Comparison of ENCODE assay signal across 1 cellular context in genomic region chr7:51033722-51034530, GRCh38.
TF ChIP-seq lines count a peak whose summit lies in the region.

No MANE protein-coding gene starts in this region.

TF ChIP-seq in H1, 55 proteins besides CTCF, POLR2A, EP300 and RAD21:
- TF ChIP-seq SIX5 (IDR thresholded peaks at IDR 0.05; ENCODE audit: low read depth, low read length) (no peak), KDM1A (IDR thresholded peaks at IDR 0.05; ENCODE audit: borderline replicate concordance, low read length) (no peak), CHD7 (IDR thresholded peaks at IDR 0.05; ENCODE audit: insufficient replicate concordance, low read length) (no peak), TEAD4 (IDR thresholded peaks at IDR 0.05; ENCODE audit: low read depth, low read length) (no peak), USF2 (IDR thresholded peaks at IDR 0.05; ENCODE audit: low read length) (no peak), SIRT6 (IDR thresholded peaks at IDR 0.05; ENCODE audit: low read length) (no peak), KDM5A (IDR thresholded peaks at IDR 0.05; ENCODE audit: low read length) (no peak), POLR2AphosphoS5 (IDR thresholded peaks at IDR 0.05; ENCODE audit: low read depth, low read length) (no peak), PHF8 (conservative IDR thresholded peaks at IDR 0.05; ENCODE audit: low read depth, low read length) (no peak), EGR1 (IDR thresholded peaks at IDR 0.05; ENCODE audit: borderline replicate concordance, low read depth, low read length) (no peak), BCL11A (IDR thresholded peaks at IDR 0.05; ENCODE audit: low read depth in 2 of 2, low read length in 2 of 2) (no peak)
